8 cellular contexts compared by ENCODE assay signal in genomic region chr20:33561981-33562601, GRCh38.
DNase-seq lines count a peak whose midpoint lies in the region; ATAC-seq and TF ChIP-seq lines count a peak whose summit lies in the region.

No MANE protein-coding gene starts in this region.

- H3K36me3 Mint-ChIP-seq in osteocyte (ENCODE audit: unreplicated experiment) = peaks cover 9% of the 10 kb centered on the region

- H3K27ac Mint-ChIP-seq in osteocyte (ENCODE audit: unreplicated experiment) = peak overlapping the region; percentile 88

- DNase-seq in AG20443 (ENCODE audit: low spot score) = peak; percentile 86
- DNase-seq in NCI-H128 (lab: John Stamatoyannopoulos, UW; ENCODE audit: unreplicated experiment) = peak; percentile 88
- DNase-seq in foreskin fibroblast = peak; percentile 95 to 97
- no peak for DNase-seq in osteocyte (ENCODE audit: extremely low spot score, unreplicated experiment)
- no peak for DNase-seq in T-helper 2 cell

- TF ChIP-seq CTCF in foreskin fibroblast (IDR thresholded peaks at IDR 0.05; ENCODE audit: low read depth, low read length) = no peak
- no peak for TF ChIP-seq CTCF in osteocyte (IDR thresholded peaks at IDR 0.05)

- no peaks in the 10 kb centered on the region for H3K27me3 Mint-ChIP-seq in osteocyte (ENCODE audit: unreplicated experiment)

- H3K4me1 Mint-ChIP-seq in osteocyte (ENCODE audit: unreplicated experiment) = peaks cover 36% of the 10 kb centered on the region

- no peaks in the 10 kb centered on the region for H3K9me3 Mint-ChIP-seq in osteocyte (ENCODE audit: unreplicated experiment)

- H3K4me3 Mint-ChIP-seq in osteocyte (ENCODE audit: unreplicated experiment) = peak overlapping the region; percentile 60

- H3K4me3 ChIP-seq in foreskin fibroblast (ENCODE audit: low read depth in 1 of 2, low read length in 2 of 2) = no peak overlapping the region

- ATAC-seq in SK-N-SH treated with all-trans-retinoic acid at 6 μM for 48 hours (peak; percentile 97), HG03280 (IDR thresholded peaks at IDR 0.05; ENCODE audit: unreplicated experiment) (no peak), GM21529 (IDR thresholded peaks at IDR 0.05; ENCODE audit: unreplicated experiment) (no peak)

TF ChIP-seq in SK-N-SH treated with all-trans-retinoic acid at 6 μM for 48 hours, 23 proteins besides CTCF, POLR2A, EP300 and RAD21:
- TF ChIP-seq TOX (CRISPR knock-in tag; IDR thresholded peaks at IDR 0.05; ENCODE audit: borderline replicate concordance) (peak; percentile 70; the same call in 1 of the 2 replicates), ISL1 (CRISPR knock-in tag; IDR thresholded peaks at IDR 0.05) (peak; percentile 68), OSR1 (CRISPR knock-in tag; IDR thresholded peaks at IDR 0.05) (no peak), ARNTL (CRISPR knock-in tag; IDR thresholded peaks at IDR 0.05; ENCODE audit: borderline replicate concordance, low read depth) (no peak), RARB (CRISPR knock-in tag; IDR thresholded peaks at IDR 0.05) (no peak), SNAI2 (CRISPR knock-in tag; IDR thresholded peaks at IDR 0.05) (peak; percentile 74; the same call in 1 of the 2 replicates), BACH2 (CRISPR knock-in tag; IDR thresholded peaks at IDR 0.05; ENCODE audit: borderline replicate concordance) (0 out of 2 replicates have a peak, but pooled peaks have one; percentile 14), ESRRG (CRISPR knock-in tag; IDR thresholded peaks at IDR 0.05) (no peak), PPARA (CRISPR knock-in tag; IDR thresholded peaks at IDR 0.05; ENCODE audit: borderline replicate concordance) (no peak), TSHZ2 (CRISPR knock-in tag; IDR thresholded peaks at IDR 0.05) (peak; percentile 99), POU6F1 (CRISPR knock-in tag; IDR thresholded peaks at IDR 0.05; ENCODE audit: borderline replicate concordance, low read depth) (no peak), PATZ1 (CRISPR knock-in tag; IDR thresholded peaks at IDR 0.05; ENCODE audit: borderline replicate concordance) (no peak), CREB5 (CRISPR knock-in tag; IDR thresholded peaks at IDR 0.05; ENCODE audit: low read depth) (no peak), ZNF565 (CRISPR knock-in tag; conservative IDR thresholded peaks at IDR 0.05; ENCODE audit: low read depth) (no peak), GLIS3 (CRISPR knock-in tag; IDR thresholded peaks at IDR 0.05) (0 out of 2 replicates have a peak, but pooled peaks have one; percentile 50), ZC3H10 (CRISPR knock-in tag; IDR thresholded peaks at IDR 0.05) (no peak), CSDC2 (CRISPR knock-in tag; IDR thresholded peaks at IDR 0.05) (peak; percentile 88; the same call in 1 of the 2 replicates), ZFP30 (CRISPR knock-in tag; IDR thresholded peaks at IDR 0.05) (no peak), ZNF70 (CRISPR knock-in tag; IDR thresholded peaks at IDR 0.05) (no peak), CSRNP3 (CRISPR knock-in tag; IDR thresholded peaks at IDR 0.05) (no peak), TCF4 (CRISPR knock-in tag; IDR thresholded peaks at IDR 0.05; ENCODE audit: borderline replicate concordance) (peak; percentile 100), ZFP3 (CRISPR knock-in tag; IDR thresholded peaks at IDR 0.05) (no peak), ZNF8 (CRISPR knock-in tag; IDR thresholded peaks at IDR 0.05) (no peak)

Comparison
In these comparisons a context has a peak if more than half of its experiments do, and no peak if none do; other contexts are left out.
1. DNase-seq: peak in AG20443 (single experiment), NCI-H128 (single experiment) and foreskin fibroblast (2 of 2); none in osteocyte (single experiment) and T-helper 2 cell (0 of 5).